ENCODE assay signal across 8 cellular contexts in genomic region chr1:18948048-18948912, GRCh38. TPM values are rescaled to one million over a fixed set of nuclear protein-coding genes. Genes with fewer than 3 reads are reported as not detected.
DNase-seq lines count a peak whose midpoint lies in the region; ATAC-seq and TF ChIP-seq lines count a peak whose summit lies in the region.

No MANE protein-coding gene starts in this region.

- H3K27me3 ChIP-seq in heart right ventricle, result no peaks in the 10 kb centered on the region
- no peaks in the 10 kb centered on the region for H3K27me3 ChIP-seq in lower lobe of right lung (ENCODE audit: low read depth)
- H3K27me3 ChIP-seq in thoracic aorta (replicated peaks; ENCODE audit: insufficient read depth), result no peaks in the 10 kb centered on the region

- peaks cover 0 to 12% (median 0%) of the 10 kb centered on the region in 9 donors for H3K36me3 ChIP-seq in heart right ventricle
- no peaks in the 10 kb centered on the region for H3K36me3 ChIP-seq in lower lobe of right lung
- no peaks in the 10 kb centered on the region for H3K36me3 ChIP-seq in thoracic aorta

- no peak for DNase-seq in heart right ventricle
- DNase-seq in cardiac septum (ENCODE audit: low spot score), result no peak
- DNase-seq in activated naive CD8-positive, alpha-beta T cell treated with anti-CD3 and anti-CD28 coated beads for 36 hours, result peak; percentile 48
- peak; percentile 55 for DNase-seq in lower lobe of right lung
- no peak for DNase-seq in thoracic aorta (ENCODE audit: low spot score)
- no peak for DNase-seq in SIG-M5 (lab: John Stamatoyannopoulos, UW)

- peaks cover 30 to 99% (median 65%) of the 10 kb centered on the region in 9 donors for H3K4me1 ChIP-seq in heart right ventricle
- H3K4me1 ChIP-seq in lower lobe of right lung, result peaks cover 90% of the 10 kb centered on the region
- H3K4me1 ChIP-seq in thoracic aorta (ENCODE audit: control insufficient read depth in 1 of 2, low read depth in 2 of 2), result peaks cover 46 to 95% of the 10 kb centered on the region in 2 donors

- peak overlapping the region; percentile 56 for H3K4me3 Mint-ChIP-seq in activated naive CD8-positive, alpha-beta T cell treated with anti-CD3 and anti-CD28 coated beads for 36 hours

- intact Hi-C loops in heart right ventricle (cut with DNase I), result no loop called here
- intact Hi-C loops in cardiac septum (cut with DNase I), result loop anchor here (2.0 kb wide), 1 partner anchor 21 kb away; no protein-coding TSS in a partner anchor
- intact Hi-C loops in lower lobe of right lung (cut with DNase I), result no loop called here

- ATAC-seq in heart right ventricle, result no peak
- ATAC-seq in lower lobe of right lung, result peak in 1 of 2 donors; percentile 16
- ATAC-seq in thoracic aorta (ENCODE audit: insufficient number of reproducible peaks, low FRiP score, low read depth), result no peak
- ATAC-seq in HG03108 (IDR thresholded peaks at IDR 0.05; ENCODE audit: unreplicated experiment), result no peak
- ATAC-seq in HG02642 (IDR thresholded peaks at IDR 0.05; ENCODE audit: poor library complexity, unreplicated experiment), result no peak

- H3K4me3 ChIP-seq in heart right ventricle (peak overlapping the region in 1 of 10 donors; percentile 49), lower lobe of right lung (no peak overlapping the region), thoracic aorta (peak overlapping the region; percentile 70)

- H3K9me3 Mint-ChIP-seq in activated naive CD8-positive, alpha-beta T cell treated with anti-CD3 and anti-CD28 coated beads for 36 hours, result no peaks in the 10 kb centered on the region

- peak overlapping the region in 9 of 10 donors; percentile 86 to 94 (median 90) for H3K27ac ChIP-seq in heart right ventricle
- peak overlapping the region; percentile 91 for H3K27ac ChIP-seq in lower lobe of right lung
- peak overlapping the region; percentile 88 to 97 for H3K27ac ChIP-seq in thoracic aorta

- H3K27me3 Mint-ChIP-seq in activated naive CD8-positive, alpha-beta T cell treated with anti-CD3 and anti-CD28 coated beads for 36 hours, result no peaks in the 10 kb centered on the region

- peak overlapping the region; percentile 95 for H3K27ac Mint-ChIP-seq in activated naive CD8-positive, alpha-beta T cell treated with anti-CD3 and anti-CD28 coated beads for 36 hours

- peaks cover 9% of the 10 kb centered on the region for H3K36me3 Mint-ChIP-seq in activated naive CD8-positive, alpha-beta T cell treated with anti-CD3 and anti-CD28 coated beads for 36 hours

- H3K9me3 ChIP-seq in heart right ventricle (no peaks in the 10 kb centered on the region), lower lobe of right lung (no peaks in the 10 kb centered on the region), thoracic aorta (no peaks in the 10 kb centered on the region)

- TF ChIP-seq CTCF in heart right ventricle (IDR thresholded peaks at IDR 0.05) (no peak), lower lobe of right lung (IDR thresholded peaks at IDR 0.05) (no peak), thoracic aorta (IDR thresholded peaks at IDR 0.05) (no peak)

- H3K4me1 Mint-ChIP-seq in activated naive CD8-positive, alpha-beta T cell treated with anti-CD3 and anti-CD28 coated beads for 36 hours, result peaks cover 82% of the 10 kb centered on the region

- 77 to 86% methylated on average over 15 of the region's 15 CpGs for WGBS in heart right ventricle, 2 donors

RNA-seq across cellular contexts. Expression of gene IFFO2, which starts 8.2 kb away (rescaled TPM):
- 1 to 10 TPM; 3.2 to 8.2 (median 4.7) TPM for total RNA-seq in heart right ventricle
- polyA plus RNA-seq in heart right ventricle, result 1 to 10 TPM; 2.2 to 2.3 TPM
- 4.6 TPM for total RNA-seq in cardiac septum
- 10 to 100 TPM; 21.4 to 21.7 TPM for total RNA-seq in activated naive CD8-positive, alpha-beta T cell treated with anti-CD3 and anti-CD28 coated beads for 36 hours
- 9.8 TPM for total RNA-seq in lower lobe of right lung
- total RNA-seq in thoracic aorta, result 10 to 100 TPM; 24.8 to 27.7 TPM

RNA-seq across cellular contexts. Expression of gene ALDH4A1, which starts 45.9 kb away (rescaled TPM):
- total RNA-seq in heart right ventricle (10 to 100 TPM; 18.5 to 60.8 (median 44.7) TPM), cardiac septum (50.3 TPM), lower lobe of right lung (11.7 TPM), thoracic aorta (10 to 100 TPM in 1 of 2 donors, 1 to 10 TPM in 1; 9.6 to 24.2 TPM)
- 10 to 100 TPM; 12.7 to 24.0 TPM for polyA plus RNA-seq in heart right ventricle
- total RNA-seq in activated naive CD8-positive, alpha-beta T cell treated with anti-CD3 and anti-CD28 coated beads for 36 hours, result 1 to 10 TPM; 3.9 to 4.7 TPM

Comparison
In these comparisons a context has a peak if more than half of its experiments do, and no peak if none do; other contexts are left out.
1. DNase-seq: peak in activated naive CD8-positive, alpha-beta T cell treated with anti-CD3 and anti-CD28 coated beads for 36 hours (single experiment) and lower lobe of right lung (single experiment); none in heart right ventricle (0 of 2), cardiac septum (single experiment), thoracic aorta (single experiment) and SIG-M5 (single experiment).
2. Peak in every context shown above with its lines, with median percentiles within 50 percentile points of each other: H3K27ac ChIP-seq.